Comparison of ENCODE assay signal across 17 cellular contexts in the genomic region with DNA sequence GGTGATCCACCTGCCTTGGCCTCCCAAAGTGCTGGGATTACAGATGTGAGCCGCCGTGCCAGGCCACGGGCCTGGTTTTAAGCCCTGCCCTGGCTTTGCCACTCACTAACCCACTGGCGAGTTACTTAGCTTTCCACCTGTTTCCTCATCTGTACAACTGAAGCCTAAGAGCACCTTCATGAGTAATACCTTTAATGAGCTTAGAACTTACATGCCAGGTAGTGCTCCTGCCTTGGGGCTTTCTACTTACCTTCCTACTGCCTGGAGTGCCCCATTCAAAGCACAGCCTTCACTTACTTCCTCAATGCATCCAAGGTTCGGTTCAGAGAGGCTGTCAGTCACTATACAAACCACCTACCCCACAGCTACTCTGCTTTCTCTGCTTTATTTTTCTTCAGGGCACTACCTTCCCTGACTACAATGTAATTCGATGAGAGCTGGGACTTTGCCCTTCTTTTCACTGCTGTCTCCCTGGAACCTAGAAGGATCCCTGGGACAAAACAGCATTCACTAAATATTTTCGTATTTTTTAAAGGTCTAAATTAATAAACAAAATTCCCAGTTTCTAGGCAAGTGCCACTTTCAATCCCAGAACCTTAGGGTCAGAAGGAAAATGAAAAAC. TPM values are rescaled to one million over a fixed set of nuclear protein-coding genes. Genes with fewer than 3 reads are reported as not detected.
A peak's percentile ranks its signal among the peaks of the same experiment; 100 is the strongest.
DNase-seq lines count a peak whose midpoint lies in the region; ATAC-seq, FAIRE-seq and TF ChIP-seq lines count a peak whose summit lies in the region.
"Had no signal": no experiment of that assay in that cellular context is flagged by ENCODE, and none has a peak within 500 bp of the region (broad histone marks: within the 10 kb centered on the region; RNA-seq: fewer than 3 reads in every experiment).

No MANE protein-coding gene starts in this region.

- H3K9me3 Mint-ChIP-seq in activated T-cell treated with anti-CD3 and anti-CD28 coated beads, Interleukin-2, amount 50 U/mL, for 24 hours = no peaks in the 10 kb centered on the region
- H3K9me3 Mint-ChIP-seq: CD8-positive, alpha-beta memory T cell; HFFc6 had no signal

- peaks cover 17% of the 10 kb centered on the region for H3K4me1 Mint-ChIP-seq in activated T-cell treated with anti-CD3 and anti-CD28 coated beads, Interleukin-2, amount 50 U/mL, for 24 hours (ENCODE audit: low read depth)

- intact Hi-C loops in Panc1 (cut with micrococcal nuclease; ENCODE audit: unreplicated experiment) = no loop called here

- no peak overlapping the region for H3K4me3 Mint-ChIP-seq in activated T-cell treated with anti-CD3 and anti-CD28 coated beads, Interleukin-2, amount 50 U/mL, for 24 hours
- H3K4me3 Mint-ChIP-seq: HFFc6 had no signal

- H3K27me3 Mint-ChIP-seq in activated T-cell treated with anti-CD3 and anti-CD28 coated beads, Interleukin-2, amount 50 U/mL, for 24 hours = no peaks in the 10 kb centered on the region
- H3K27me3 Mint-ChIP-seq: CD8-positive, alpha-beta memory T cell had no signal

- peaks cover 50% of the 10 kb centered on the region for H3K36me3 ChIP-seq in Panc1 (ENCODE audit: control insufficient read depth, insufficient read depth, low read length)

- CTCF ChIA-PET in Panc1 (lab: Charles Lee) = no interaction called here

- H3K27ac Mint-ChIP-seq in activated T-cell treated with anti-CD3 and anti-CD28 coated beads, Interleukin-2, amount 50 U/mL, for 24 hours = peak overlapping the region; percentile 13
- H3K27ac Mint-ChIP-seq: HFFc6 had no signal

- H3K9me3 ChIP-seq in Panc1 (ENCODE audit: control insufficient read depth, insufficient read depth, low read depth, low read length) = no peaks in the 10 kb centered on the region

- H3K27ac ChIP-seq in Panc1 (ENCODE audit: low read length) = no peak overlapping the region
- H3K27ac ChIP-seq: HL-60 had no signal

- peak; percentile 18 for DNase-seq in activated T-cell treated with anti-CD3 and anti-CD28 coated beads, Interleukin-2, amount 50 U/mL, for 24 hours
- DNase-seq in activated T-cell treated with anti-CD3 and anti-CD28 coated beads, Interleukin-2, amount 50 U/mL, for 1 hour = no peak
- DNase-seq in Panc1 (ENCODE audit: low read depth, low spot score) (no peak), renal cortical epithelial cell (ENCODE audit: low read depth) (peak; percentile 55), NCI-H82 treated with DMSO at 0.1 percent for 48 hours (lab: John Stamatoyannopoulos, UW; ENCODE audit: unreplicated experiment) (no peak), DMS 273 (lab: John Stamatoyannopoulos, UW; ENCODE audit: unreplicated experiment) (no peak)
- DNase-seq: CD8-positive, alpha-beta memory T cell; EL; KG1; NCI-H1048; NCI-H2227 treated with DMSO at 0.1 percent for 48 hours; NCI-H526 had no signal

- BruUV-seq in Panc1 (replicated peaks; lab: Mats Ljungman, UMichigan) = TSS peak; percentile 25

- no peak overlapping the region for H3K4me3 ChIP-seq in Panc1 (ENCODE audit: low read depth in 2 of 2, low read length in 2 of 2)

- in situ Hi-C loops in Panc1 (cut with HindIII; ENCODE audit: low pct_unique_long_range_greater_than_20kb, low sequenced_read_pairs) = no loop called here

- POLR2A ChIA-PET in Panc1 (lab: Charles Lee) = interaction anchor here (0.5 to 0.6 kb wide), 2 partner anchors 116 to 466 kb away, joined by 4 read pairs; no protein-coding TSS in a partner anchor

- no peak for ATAC-seq in Panc1
- no peak for ATAC-seq in HG02678 (IDR thresholded peaks at IDR 0.05; ENCODE audit: unreplicated experiment)

- H3K4me1 ChIP-seq in Panc1 (ENCODE audit: control insufficient read depth, insufficient read depth, low read length) = no peaks in the 10 kb centered on the region

- peak; percentile 9 for FAIRE-seq in islet of Langerhans (lab: Jason Lieb, UNC)
- FAIRE-seq: H1 had no signal

- no peak for TF ChIP-seq CTCF in Panc1 (IDR thresholded peaks at IDR 0.05)

- no peaks in the 10 kb centered on the region for H3K27me3 ChIP-seq in Panc1 (ENCODE audit: control insufficient read depth, insufficient read depth, low read length)

- H3K36me3 Mint-ChIP-seq in activated T-cell treated with anti-CD3 and anti-CD28 coated beads, Interleukin-2, amount 50 U/mL, for 24 hours (ENCODE audit: low read depth) = peaks cover 91% of the 10 kb centered on the region

RNA-seq across cellular contexts. Expression of gene ZCCHC8, which starts 13.8 kb away (rescaled TPM):
- total RNA-seq in Panc1 (2021; ENCODE audit: unreplicated experiment) (32.5 TPM), renal cortical epithelial cell (16.5 and 27.2 TPM in 2 replicates)
- polyA plus RNA-seq in Panc1 (2012; ENCODE audit: insufficient read length) = 16.9 TPM

RNA-seq across cellular contexts. Expression of gene RSRC2, which starts 39.8 kb away (rescaled TPM):
- 57.8 TPM for total RNA-seq in Panc1 (2021; ENCODE audit: unreplicated experiment)
- polyA plus RNA-seq in Panc1 (2012; ENCODE audit: insufficient read length) = 53.5 TPM
- total RNA-seq in renal cortical epithelial cell = 30.4 and 66.5 TPM in 2 replicates

RNA-seq across cellular contexts. Expression of gene KNTC1, which starts 40.1 kb away (rescaled TPM):
- total RNA-seq in Panc1 (2021; ENCODE audit: unreplicated experiment) = 53.9 TPM
- 11.4 TPM for polyA plus RNA-seq in Panc1 (2012; ENCODE audit: insufficient read length)
- 11.8 and 26.2 TPM in 2 replicates for total RNA-seq in renal cortical epithelial cell

Comparison
In these comparisons a context has a peak if more than half of its experiments do, and no peak if none do; other contexts are left out.
1. DNase-seq: peak in activated T-cell treated with anti-CD3 and anti-CD28 coated beads, Interleukin-2, amount 50 U/mL, for 24 hours (single experiment) and renal cortical epithelial cell (single experiment); none in activated T-cell treated with anti-CD3 and anti-CD28 coated beads, Interleukin-2, amount 50 U/mL, for 1 hour (single experiment), Panc1 (single experiment), NCI-H82 treated with DMSO at 0.1 percent for 48 hours (single experiment) and DMS 273 (single experiment).